ENCODE assay signal across 2 cellular contexts in genomic region chr16:14680396-14680795, GRCh38.
A peak's percentile ranks its signal among the peaks of the same experiment; 100 is the strongest.
TF ChIP-seq lines count a peak whose summit lies in the region.

No MANE protein-coding gene starts in this region.

TF ChIP-seq in K562, 482 proteins besides CTCF, POLR2A, EP300 and RAD21:
- peak; percentile 65 for TF ChIP-seq ZNF121 (CRISPR knock-in tag; conservative IDR thresholded peaks at IDR 0.05)

TF ChIP-seq in HepG2, 621 proteins besides CTCF, POLR2A, EP300 and RAD21:
- TF ChIP-seq ZNF770 (CRISPR knock-in tag; IDR thresholded peaks at IDR 0.05) (peak; percentile 39; the same call in 1 of the 2 replicates), ZNF121 (CRISPR knock-in tag; IDR thresholded peaks at IDR 0.05) (peak; percentile 78), E2F5 (CRISPR knock-in tag; conservative IDR thresholded peaks at IDR 0.05) (0 out of 2 replicates have a peak, but pooled peaks have one; percentile 4), ZMYM3 (CRISPR knock-in tag; IDR thresholded peaks at IDR 0.05) (peak; percentile 37; the same call in 1 of the 2 replicates)
TF ChIP-seq in HepG2: peak in this region for 4; not testable (repeated sequence) for 617.
